In the genomic region with DNA sequence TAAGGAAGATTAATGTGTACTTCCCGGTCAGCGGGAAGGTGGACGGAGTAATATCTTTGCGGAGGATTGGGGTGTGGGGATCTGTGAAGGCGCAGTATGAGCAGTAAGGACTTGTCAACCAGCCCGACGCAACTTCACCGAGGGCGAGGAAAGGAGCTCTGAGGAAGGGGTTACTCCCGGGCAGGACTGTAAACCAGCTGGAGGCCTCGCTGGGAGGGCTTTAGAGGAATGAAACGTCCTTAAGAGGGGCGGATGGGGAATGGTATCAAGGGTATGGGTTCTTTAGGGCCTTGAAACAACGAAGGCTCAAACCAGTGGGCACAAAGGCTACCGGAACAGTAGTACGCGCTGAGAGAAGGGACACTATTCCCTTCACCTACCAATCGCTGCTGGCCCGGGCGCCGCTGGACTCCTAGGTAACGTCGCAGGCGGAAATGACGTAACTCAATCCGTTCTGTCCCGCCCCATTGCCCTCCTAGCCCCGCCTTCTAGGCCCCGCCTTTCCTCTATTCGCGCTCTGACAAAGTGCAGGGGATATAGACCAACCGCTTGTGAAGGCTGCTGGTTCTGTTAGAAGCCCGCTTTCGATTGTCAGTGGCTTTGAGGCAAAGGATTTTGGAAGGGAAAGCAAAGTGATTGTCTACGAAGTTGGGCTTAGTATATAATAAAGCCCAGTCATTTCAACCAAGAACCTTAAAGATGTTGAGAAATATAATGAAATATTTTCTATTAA, we compare ENCODE assay signal across 8 cellular contexts. TPM values are rescaled to one million over a fixed set of nuclear protein-coding genes. Genes with fewer than 3 reads are reported as not detected.
DNase-seq lines count a peak whose midpoint lies in the region; ATAC-seq and TF ChIP-seq lines count a peak whose summit lies in the region.

A gene with protein sequence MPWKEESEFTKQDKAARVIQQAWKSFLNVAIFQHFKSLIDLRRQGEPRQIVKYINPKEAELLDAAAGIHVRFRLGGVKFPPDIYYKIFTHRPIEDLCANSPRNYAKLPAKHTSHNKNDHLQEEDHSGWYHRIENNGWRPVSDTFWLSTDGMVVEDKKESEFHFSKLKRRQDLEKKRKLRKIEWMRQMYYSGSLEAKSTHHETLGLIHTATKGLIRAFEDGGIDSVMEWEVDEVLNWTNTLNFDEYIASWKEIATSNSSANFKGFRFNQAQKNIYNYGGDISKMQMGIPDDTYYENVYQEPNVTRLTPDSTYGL (minus strand): TSS at position 439 of the 733 bp plus-strand sequence. CDS start 5,970 bp downstream, outside the sequence.

- H3K4me3 ChIP-seq in fibroblast of lung (replicated peaks in 1 of 4; ENCODE audit: control extremely low read depth in 1 of 4, insufficient read depth in 1 of 4, low read depth in 3 of 4, low read length in 4 of 4), result peak within 1 kb of the TSS; percentile 58 to 75 (median 71)

- no peaks in the 10 kb centered on the region for H3K4me1 ChIP-seq in fibroblast of lung (ENCODE audit: control insufficient read depth, extremely low read depth, insufficient read depth, low read length)

- DNase-seq in EH (ENCODE audit: low read depth) (peak; percentile 97), GOT3 (lab: John Stamatoyannopoulos, UW) (peak; percentile 47), LHCN-M2 (ENCODE audit: low read depth) (peak; percentile 97), RPMI7951 (ENCODE audit: low read depth) (peak; percentile 96), fibroblast of lung (ENCODE audit: low read depth in 2 of 2) (peak; percentile 95 to 97), naive B cell (peak; percentile 95)
- DNase-seq in stimulated activated effector memory CD8-positive, alpha-beta T cell treated with anti-CD3 and anti-CD28 coated beads, Interleukin-12 subunit alpha, Interleukin-12 subunit beta, amount 100 ng/mL, for 72 hours (ENCODE audit: low spot score in 2 of 2), result peak; percentile 81 to 98

- no peaks in the 10 kb centered on the region for H4K20me1 ChIP-seq in fibroblast of lung (ENCODE audit: control insufficient read depth, extremely low read depth, insufficient read depth, low read length)

- H3K9me3 Mint-ChIP-seq in activated T-helper 17 cell treated with anti-CD3 and anti-CD28 coated beads, Interleukin-2, amount 50 U/mL, for 72 hours, result no peaks in the 10 kb centered on the region
- no peaks in the 10 kb centered on the region for H3K9me3 Mint-ChIP-seq in naive B cell
- H3K9me3 Mint-ChIP-seq in stimulated activated effector memory CD8-positive, alpha-beta T cell treated with anti-CD3 and anti-CD28 coated beads, Interleukin-12 subunit alpha, Interleukin-12 subunit beta, amount 100 ng/mL, for 72 hours, result no peaks in the 10 kb centered on the region

- no peaks in the 10 kb centered on the region for H3K27me3 Mint-ChIP-seq in activated T-helper 17 cell treated with anti-CD3 and anti-CD28 coated beads, Interleukin-2, amount 50 U/mL, for 72 hours
- no peaks in the 10 kb centered on the region for H3K27me3 Mint-ChIP-seq in naive B cell

- H3K79me2 ChIP-seq in fibroblast of lung (ENCODE audit: control insufficient read depth, insufficient read depth, low read length), result no peaks in the 10 kb centered on the region

- no peaks in the 10 kb centered on the region for H3K27me3 ChIP-seq in fibroblast of lung (ENCODE audit: control insufficient read depth, insufficient read depth, low read length)

- peak within 1 kb of the TSS; percentile 97 for H3K27ac ChIP-seq in fibroblast of lung (ENCODE audit: insufficient read depth, low read length)

- H3K4me2 ChIP-seq in fibroblast of lung (ENCODE audit: extremely low read depth, insufficient read depth, low read length), result peak within 1 kb of the TSS; percentile 83

- no peaks in the 10 kb centered on the region for H3K9me3 ChIP-seq in fibroblast of lung (ENCODE audit: control insufficient read depth, insufficient read depth, low read depth, low read length)

- H3K36me3 Mint-ChIP-seq in activated T-helper 17 cell treated with anti-CD3 and anti-CD28 coated beads, Interleukin-2, amount 50 U/mL, for 72 hours (ENCODE audit: low read depth), result peaks cover 5% of the 10 kb centered on the region
- peaks cover 0 to 4% of the 10 kb centered on the region in 2 donors for H3K36me3 Mint-ChIP-seq in naive B cell
- H3K36me3 Mint-ChIP-seq in stimulated activated effector memory CD8-positive, alpha-beta T cell treated with anti-CD3 and anti-CD28 coated beads, Interleukin-12 subunit alpha, Interleukin-12 subunit beta, amount 100 ng/mL, for 72 hours, result no peaks in the 10 kb centered on the region

- ATAC-seq in activated T-helper 17 cell treated with anti-CD3 and anti-CD28 coated beads, Interleukin-2, amount 50 U/mL, for 72 hours (replicated peaks), result peak; percentile 99
- ATAC-seq in naive B cell (ENCODE audit: low read depth in 2 of 2), result peak; percentile 92 to 94
- ATAC-seq in stimulated activated effector memory CD8-positive, alpha-beta T cell treated with anti-CD3 and anti-CD28 coated beads, Interleukin-12 subunit alpha, Interleukin-12 subunit beta, amount 100 ng/mL, for 72 hours, result peak; percentile 99

- H3K27ac Mint-ChIP-seq in activated T-helper 17 cell treated with anti-CD3 and anti-CD28 coated beads, Interleukin-2, amount 50 U/mL, for 72 hours, result peak within 1 kb of the TSS; percentile 100
- peak within 1 kb of the TSS; percentile 99 to 100 (median 100) for H3K27ac Mint-ChIP-seq in naive B cell
- peak within 1 kb of the TSS; percentile 98 for H3K27ac Mint-ChIP-seq in stimulated activated effector memory CD8-positive, alpha-beta T cell treated with anti-CD3 and anti-CD28 coated beads, Interleukin-12 subunit alpha, Interleukin-12 subunit beta, amount 100 ng/mL, for 72 hours

- peak within 1 kb of the TSS; percentile 80 for H3K9ac ChIP-seq in fibroblast of lung (ENCODE audit: insufficient read depth, low read length)

- peak within 1 kb of the TSS; percentile 98 for H3K4me3 Mint-ChIP-seq in activated T-helper 17 cell treated with anti-CD3 and anti-CD28 coated beads, Interleukin-2, amount 50 U/mL, for 72 hours
- H3K4me3 Mint-ChIP-seq in naive B cell, result peak within 1 kb of the TSS; percentile 92 to 100 (median 98)
- H3K4me3 Mint-ChIP-seq in stimulated activated effector memory CD8-positive, alpha-beta T cell treated with anti-CD3 and anti-CD28 coated beads, Interleukin-12 subunit alpha, Interleukin-12 subunit beta, amount 100 ng/mL, for 72 hours, result peak within 1 kb of the TSS; percentile 91

- H3K4me1 Mint-ChIP-seq in activated T-helper 17 cell treated with anti-CD3 and anti-CD28 coated beads, Interleukin-2, amount 50 U/mL, for 72 hours, result peaks cover 6% of the 10 kb centered on the region
- peaks cover 8 to 25% (median 11%) of the 10 kb centered on the region in 3 donors for H3K4me1 Mint-ChIP-seq in naive B cell
- H3K4me1 Mint-ChIP-seq in stimulated activated effector memory CD8-positive, alpha-beta T cell treated with anti-CD3 and anti-CD28 coated beads, Interleukin-12 subunit alpha, Interleukin-12 subunit beta, amount 100 ng/mL, for 72 hours, result peaks cover 6% of the 10 kb centered on the region

- no peak for TF ChIP-seq CTCF in fibroblast of lung (conservative IDR thresholded peaks at IDR 0.05 in 1 of 2, IDR thresholded peaks at IDR 0.05 in 1 of 2; ENCODE audit: low read depth in 1 of 2, low read length in 2 of 2)

- peak within 1 kb of the TSS; percentile 83 for H2AFZ ChIP-seq in fibroblast of lung (ENCODE audit: low read length)

- no peaks in the 10 kb centered on the region for H3K36me3 ChIP-seq in fibroblast of lung (ENCODE audit: control insufficient read depth, insufficient read depth, low read length)

RNA-seq across cellular contexts. Expression of the gene that starts here (rescaled TPM):
- total RNA-seq in LHCN-M2 (2014; rRNA removed) (0.83 and 1.3 TPM in 2 replicates), fibroblast of lung (1.8 and 2.3 TPM in 2 replicates)
- 0.68 TPM for polyA plus RNA-seq in LHCN-M2 (2012)
- total RNA-seq in RPMI7951 (2014; rRNA removed; shearing (Covaris generic)), result 0.10 and 0.24 TPM in 2 replicates
- total RNA-seq in activated T-helper 17 cell treated with anti-CD3 and anti-CD28 coated beads, Interleukin-2, amount 50 U/mL, for 72 hours, result under 1 TPM; 0.78 to 0.95 TPM
- polyA plus RNA-seq in fibroblast of lung (0.54 and 0.75 TPM in 2 replicates), naive B cell (ENCODE audit: low read depth in 6 of 6) (1 to 10 TPM in 4 of 6 donors, under 1 TPM in 1, not detected in 1; 0.48 to 2.4 (median 1.8) TPM)
- polyA plus RNA-seq in fibroblast of lung (2012), result 0.83 and 1.0 TPM in 2 replicates
- polyA minus RNA-seq in fibroblast of lung (ENCODE audit: low replicate concordance), result not detected in 2 replicates

Comparison
In these comparisons a context has a peak if more than half of its experiments do, and no peak if none do; other contexts are left out.
1. Peak in every context shown above with its lines: DNase-seq, ATAC-seq, H3K4me3 ChIP-seq and H3K27ac ChIP-seq.
2. Peak in DNase-seq in RPMI7951; RNA of the gene not detected or under 1 TPM.
3. Peak in ATAC-seq in activated T-helper 17 cell treated with anti-CD3 and anti-CD28 coated beads, Interleukin-2, amount 50 U/mL, for 72 hours; RNA of the gene not detected or under 1 TPM.
4. DNase-seq: peak in every context shown above with its lines; median percentile 97 in EH; 97 in LHCN-M2; 96 in RPMI7951; 96 in fibroblast of lung; 95 in naive B cell; 90 in stimulated activated effector memory CD8-positive, alpha-beta T cell treated with anti-CD3 and anti-CD28 coated beads, Interleukin-12 subunit alpha, Interleukin-12 subunit beta, amount 100 ng/mL, for 72 hours; 47 in GOT3.